Comparison of ENCODE assay signal across 22 cellular contexts in genomic region chr3:74347563-74348268, GRCh38.
A peak's percentile ranks its signal among the peaks of the same experiment; 100 is the strongest.
DNase-seq lines count a peak whose midpoint lies in the region; ATAC-seq, FAIRE-seq and TF ChIP-seq lines count a peak whose summit lies in the region.
"Had no signal": no experiment of that assay in that cellular context is flagged by ENCODE, and none has a peak within 500 bp of the region (broad histone marks: within the 10 kb centered on the region; RNA-seq: fewer than 3 reads in every experiment).

No MANE protein-coding gene starts in this region.

- no TSS peak for BruUV-seq in HepG2 (replicated peaks; lab: Mats Ljungman, UMichigan)

- H3K27me3 ChIP-seq in HepG2 (ENCODE audit: control insufficient read depth in 1 of 2, insufficient read depth in 2 of 2, low read length in 2 of 2) (no peaks in the 10 kb centered on the region), small intestine (ENCODE audit: control insufficient read depth in 2 of 2, insufficient read depth in 2 of 2, low read length in 2 of 2) (no peaks in the 10 kb centered on the region), smooth muscle cell (ENCODE audit: low read depth) (no peaks in the 10 kb centered on the region)

- H4K20me1 ChIP-seq in HepG2 (ENCODE audit: insufficient read depth, low read length) (no peaks in the 10 kb centered on the region), smooth muscle cell (ENCODE audit: low read depth) (no peaks in the 10 kb centered on the region)

- intact Hi-C loops in HepG2 (cut with micrococcal nuclease; ENCODE audit: unreplicated experiment): no loop called here

- TF ChIP-seq RAD21 in HepG2 (CRISPR knock-in tag; IDR thresholded peaks at IDR 0.05): no peak

- H3K4me2 ChIP-seq in HepG2 (ENCODE audit: low read depth, low read length): no peak overlapping the region
- no peak overlapping the region for H3K4me2 ChIP-seq in smooth muscle cell
- H3K4me2 ChIP-seq: A549, GM23338 had no signal

- ATAC-seq in HepG2: no peak
- ATAC-seq: A549, GM23338 had no signal

- TF ChIP-seq POLR2A in HepG2 (IDR thresholded peaks at IDR 0.05; ENCODE audit: insufficient read depth in 1 of 2, low read depth in 2 of 2, low read length in 2 of 2): no peak

- TF ChIP-seq CTCF in HepG2 (CRISPR knock-in tag; IDR thresholded peaks at IDR 0.05): no peak
- no peak for TF ChIP-seq CTCF in smooth muscle cell (IDR thresholded peaks at IDR 0.05; ENCODE audit: borderline replicate concordance, insufficient read depth, poor library complexity, severe bottlenecking)

- in situ Hi-C loops in HepG2 (cut with HindIII; ENCODE audit: extremely low pct_ligation_motif_present, low pct_unique_long_range_greater_than_20kb): no loop called here

- POLR2A ChIA-PET in HepG2 (lab: Yijun Ruan, JAX): no interaction called here

- WGBS in HepG2 (ENCODE audit: low lambda C conversion rate): 15% methylated on average over 2 of the region's 2 CpGs
- WGBS in small intestine, 3 donors: 55 to 71% (median 58%) methylated on average over 2 of the region's 2 CpGs
- 83% methylated on average over 2 of the region's 2 CpGs for WGBS in smooth muscle cell (ENCODE audit: low lambda C conversion rate)

- H3K4me3 ChIP-seq in HepG2 (replicated peaks in 1 of 3; ENCODE audit: insufficient read depth in 1 of 3, low read depth in 2 of 3, low read length in 3 of 3) (no peak overlapping the region), small intestine (ENCODE audit: low read depth in 1 of 2, low read length in 2 of 2) (no peak overlapping the region), smooth muscle cell (no peak overlapping the region)
- H3K4me3 ChIP-seq: A549, GM23338 had no signal

- H3K9ac ChIP-seq in HepG2 (ENCODE audit: insufficient read depth, low read depth, low read length) (no peak overlapping the region), smooth muscle cell (ENCODE audit: low read depth) (no peak overlapping the region)

- H3K79me2 ChIP-seq in HepG2 (ENCODE audit: insufficient read depth, low read length) (no peaks in the 10 kb centered on the region), smooth muscle cell (ENCODE audit: low read depth) (no peaks in the 10 kb centered on the region)

- CTCF ChIA-PET in HepG2 (lab: Yijun Ruan, JAX; ENCODE audit: low intra/inter-chr PET ratio, low total read pairs): no interaction called here

- no peaks in the 10 kb centered on the region; the same call in 1 of the 2 replicates for H3K9me3 ChIP-seq in HepG2 (ENCODE audit: low read length)
- H3K9me3 ChIP-seq in small intestine (ENCODE audit: control insufficient read depth, low read depth): no peaks in the 10 kb centered on the region
- H3K9me3 ChIP-seq in smooth muscle cell (replicated peaks; ENCODE audit: low read depth): no peaks in the 10 kb centered on the region
- H3K9me3 ChIP-seq: A549 had no signal

- no peak for FAIRE-seq in HepG2 (lab: Jason Lieb, UNC)
- FAIRE-seq in small intestine (lab: Jason Lieb, UNC): no peak
- FAIRE-seq: A549, GM12892, GM18507, H54 had no signal

- DNase-seq in NCI-H1105 treated with DMSO at 0.1 percent for 48 hours (lab: John Stamatoyannopoulos, UW): peak; percentile 20
- DNase-seq in NCI-H1105 (lab: John Stamatoyannopoulos, UW): no peak
- DNase-seq in NCI-H69 (lab: John Stamatoyannopoulos, UW): peak; percentile 18
- no peak for DNase-seq in HepG2 (ENCODE audit: low spot score)
- peak; percentile 10 for DNase-seq in small intestine
- DNase-seq in smooth muscle cell (lab: John Stamatoyannopoulos, UW; ENCODE audit: unreplicated experiment): no peak
- DNase-seq in activated CD4-positive, CD25-positive, alpha-beta regulatory T cell (lab: John Stamatoyannopoulos, UW): no peak
- DNase-seq: AML-193; CD4-positive, alpha-beta memory T cell; DMS153; DMS79; GDM1; HCEC 1CT; IMR-90 had no signal

- H3K27ac ChIP-seq in HepG2 (ENCODE audit: extremely low read length, insufficient read depth, low read length): no peak overlapping the region
- no peak overlapping the region for H3K27ac ChIP-seq in small intestine (ENCODE audit: low read depth in 1 of 2, low read length in 1 of 2)
- H3K27ac ChIP-seq in smooth muscle cell (ENCODE audit: low read depth): no peak overlapping the region
- H3K27ac ChIP-seq: 22Rv1, A549, C4-2B, HL-60 had no signal

- no peaks in the 10 kb centered on the region for H3F3A ChIP-seq in smooth muscle cell (ENCODE audit: low read depth)

- H3K36me3 ChIP-seq in HepG2 (replicated peaks in 1 of 2; ENCODE audit: control insufficient read depth in 1 of 2, insufficient read depth in 2 of 2, low read length in 2 of 2) (no peaks in the 10 kb centered on the region), small intestine (ENCODE audit: control insufficient read depth in 2 of 2, insufficient read depth in 2 of 2, low read length in 2 of 2) (no peaks in the 10 kb centered on the region), smooth muscle cell (ENCODE audit: low read depth) (no peaks in the 10 kb centered on the region)

- H3K4me1 ChIP-seq in HepG2 (ENCODE audit: insufficient read depth, low read length): no peaks in the 10 kb centered on the region
- no peaks in the 10 kb centered on the region for H3K4me1 ChIP-seq in small intestine (ENCODE audit: control insufficient read depth in 2 of 2, insufficient read depth in 1 of 2, low read depth in 1 of 2, low read length in 1 of 2)
- H3K4me1 ChIP-seq in smooth muscle cell (ENCODE audit: low read depth): no peaks in the 10 kb centered on the region
- H3K4me1 ChIP-seq: A549 had no signal

- H2AFZ ChIP-seq in HepG2 (ENCODE audit: low read length) (no peak overlapping the region), smooth muscle cell (ENCODE audit: low read depth) (no peak overlapping the region)
- H2AFZ ChIP-seq: GM23338 had no signal

- TF ChIP-seq EP300 in HepG2 (IDR thresholded peaks at IDR 0.05; ENCODE audit: low read depth in 2 of 2, low read length in 2 of 2): no peak
- no peak for TF ChIP-seq EP300 in HepG2 (CRISPR knock-in tag; IDR thresholded peaks at IDR 0.05; ENCODE audit: borderline replicate concordance)

TF ChIP-seq in HepG2, 621 proteins besides CTCF, POLR2A, EP300 and RAD21:
- peak; percentile 64 for TF ChIP-seq MNT (IDR thresholded peaks at IDR 0.05)
- TF ChIP-seq BRF2 (CRISPR knock-in tag; IDR thresholded peaks at IDR 0.05): no peak
- no peak for TF ChIP-seq NR2F2 (IDR thresholded peaks at IDR 0.05; ENCODE audit: borderline replicate concordance, low read depth)
- TF ChIP-seq NFE2L2 (IDR thresholded peaks at IDR 0.05; ENCODE audit: low read length): no peak
- no peak for TF ChIP-seq ZNF691 (CRISPR knock-in tag; IDR thresholded peaks at IDR 0.05; ENCODE audit: borderline replicate concordance, low read depth)

Comparison
In these comparisons a context has a peak if more than half of its experiments do, and no peak if none do; other contexts are left out.
1. DNase-seq: peak in NCI-H1105 treated with DMSO at 0.1 percent for 48 hours (single experiment), NCI-H69 (single experiment) and small intestine (single experiment); none in NCI-H1105 (single experiment), HepG2 (single experiment), smooth muscle cell (single experiment) and activated CD4-positive, CD25-positive, alpha-beta regulatory T cell (0 of 4).